1 cellular context compared by ENCODE assay signal in genomic region chr12:113965951-113966797, GRCh38.
TF ChIP-seq lines count a peak whose summit lies in the region.

A gene with protein sequence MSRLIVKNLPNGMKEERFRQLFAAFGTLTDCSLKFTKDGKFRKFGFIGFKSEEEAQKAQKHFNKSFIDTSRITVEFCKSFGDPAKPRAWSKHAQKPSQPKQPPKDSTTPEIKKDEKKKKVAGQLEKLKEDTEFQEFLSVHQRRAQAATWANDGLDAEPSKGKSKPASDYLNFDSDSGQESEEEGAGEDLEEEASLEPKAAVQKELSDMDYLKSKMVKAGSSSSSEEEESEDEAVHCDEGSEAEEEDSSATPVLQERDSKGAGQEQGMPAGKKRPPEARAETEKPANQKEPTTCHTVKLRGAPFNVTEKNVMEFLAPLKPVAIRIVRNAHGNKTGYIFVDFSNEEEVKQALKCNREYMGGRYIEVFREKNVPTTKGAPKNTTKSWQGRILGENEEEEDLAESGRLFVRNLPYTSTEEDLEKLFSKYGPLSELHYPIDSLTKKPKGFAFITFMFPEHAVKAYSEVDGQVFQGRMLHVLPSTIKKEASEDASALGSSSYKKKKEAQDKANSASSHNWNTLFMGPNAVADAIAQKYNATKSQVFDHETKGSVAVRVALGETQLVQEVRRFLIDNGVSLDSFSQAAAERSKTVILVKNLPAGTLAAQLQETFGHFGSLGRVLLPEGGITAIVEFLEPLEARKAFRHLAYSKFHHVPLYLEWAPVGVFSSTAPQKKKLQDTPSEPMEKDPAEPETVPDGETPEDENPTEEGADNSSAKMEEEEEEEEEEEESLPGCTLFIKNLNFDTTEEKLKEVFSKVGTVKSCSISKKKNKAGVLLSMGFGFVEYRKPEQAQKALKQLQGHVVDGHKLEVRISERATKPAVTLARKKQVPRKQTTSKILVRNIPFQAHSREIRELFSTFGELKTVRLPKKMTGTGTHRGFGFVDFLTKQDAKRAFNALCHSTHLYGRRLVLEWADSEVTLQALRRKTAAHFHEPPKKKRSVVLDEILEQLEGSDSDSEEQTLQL (minus strand): TSS chr12:113966325. CDS start chr12:113966227, 98 bp downstream.

TF ChIP-seq in K562, 482 proteins besides CTCF, POLR2A, EP300 and RAD21 (continued from another document and continues in another):
- TF ChIP-seq, protein P1, sequence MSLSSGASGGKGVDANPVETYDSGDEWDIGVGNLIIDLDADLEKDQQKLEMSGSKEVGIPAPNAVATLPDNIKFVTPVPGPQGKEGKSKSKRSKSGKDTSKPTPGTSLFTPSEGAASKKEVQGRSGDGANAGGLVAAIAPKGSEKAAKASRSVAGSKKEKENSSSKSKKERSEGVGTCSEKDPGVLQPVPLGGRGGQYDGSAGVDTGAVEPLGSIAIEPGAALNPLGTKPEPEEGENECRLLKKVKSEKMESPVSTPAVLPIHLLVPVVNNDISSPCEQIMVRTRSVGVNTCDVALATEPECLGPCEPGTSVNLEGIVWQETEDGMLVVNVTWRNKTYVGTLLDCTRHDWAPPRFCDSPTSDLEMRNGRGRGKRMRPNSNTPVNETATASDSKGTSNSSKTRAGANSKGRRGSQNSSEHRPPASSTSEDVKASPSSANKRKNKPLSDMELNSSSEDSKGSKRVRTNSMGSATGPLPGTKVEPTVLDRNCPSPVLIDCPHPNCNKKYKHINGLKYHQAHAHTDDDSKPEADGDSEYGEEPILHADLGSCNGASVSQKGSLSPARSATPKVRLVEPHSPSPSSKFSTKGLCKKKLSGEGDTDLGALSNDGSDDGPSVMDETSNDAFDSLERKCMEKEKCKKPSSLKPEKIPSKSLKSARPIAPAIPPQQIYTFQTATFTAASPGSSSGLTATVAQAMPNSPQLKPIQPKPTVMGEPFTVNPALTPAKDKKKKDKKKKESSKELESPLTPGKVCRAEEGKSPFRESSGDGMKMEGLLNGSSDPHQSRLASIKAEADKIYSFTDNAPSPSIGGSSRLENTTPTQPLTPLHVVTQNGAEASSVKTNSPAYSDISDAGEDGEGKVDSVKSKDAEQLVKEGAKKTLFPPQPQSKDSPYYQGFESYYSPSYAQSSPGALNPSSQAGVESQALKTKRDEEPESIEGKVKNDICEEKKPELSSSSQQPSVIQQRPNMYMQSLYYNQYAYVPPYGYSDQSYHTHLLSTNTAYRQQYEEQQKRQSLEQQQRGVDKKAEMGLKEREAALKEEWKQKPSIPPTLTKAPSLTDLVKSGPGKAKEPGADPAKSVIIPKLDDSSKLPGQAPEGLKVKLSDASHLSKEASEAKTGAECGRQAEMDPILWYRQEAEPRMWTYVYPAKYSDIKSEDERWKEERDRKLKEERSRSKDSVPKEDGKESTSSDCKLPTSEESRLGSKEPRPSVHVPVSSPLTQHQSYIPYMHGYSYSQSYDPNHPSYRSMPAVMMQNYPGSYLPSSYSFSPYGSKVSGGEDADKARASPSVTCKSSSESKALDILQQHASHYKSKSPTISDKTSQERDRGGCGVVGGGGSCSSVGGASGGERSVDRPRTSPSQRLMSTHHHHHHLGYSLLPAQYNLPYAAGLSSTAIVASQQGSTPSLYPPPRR (CRISPR knock-in tag; IDR thresholded peaks at IDR 0.05; ENCODE audit: borderline replicate concordance) = no peak
- TF ChIP-seq NR2C2 (CRISPR knock-in tag; IDR thresholded peaks at IDR 0.05) = peak; percentile 55; the same call in 1 of the 2 replicates
- peak; percentile 98 for TF ChIP-seq NR2C2 (tag; IDR thresholded peaks at IDR 0.05)
- TF ChIP-seq ZFX (CRISPR knock-in tag; IDR thresholded peaks at IDR 0.05) = peak; percentile 34
- TF ChIP-seq WHSC1 (IDR thresholded peaks at IDR 0.05; ENCODE audit: low read length) = no peak
- TF ChIP-seq ATF1 (CRISPR knock-in tag; IDR thresholded peaks at IDR 0.05) = no peak
- TF ChIP-seq ATF1 (tag; IDR thresholded peaks at IDR 0.05) = peak; percentile 77
- peak; percentile 67 for TF ChIP-seq CXXC5 (CRISPR knock-in tag; IDR thresholded peaks at IDR 0.05)
- peak; percentile 84 for TF ChIP-seq GABPA (tag; conservative IDR thresholded peaks at IDR 0.05; ENCODE audit: low read depth)
- no peak for TF ChIP-seq SAFB2 (IDR thresholded peaks at IDR 0.05; ENCODE audit: borderline replicate concordance, low read depth, low read length, severe bottlenecking)
- no peak for TF ChIP-seq ZNF184 (CRISPR knock-in tag; IDR thresholded peaks at IDR 0.05)
- 0 out of 2 replicates have a peak, but pooled peaks have one; percentile 52 for TF ChIP-seq E2F1 (CRISPR knock-in tag; IDR thresholded peaks at IDR 0.05)
- TF ChIP-seq, protein P2, sequence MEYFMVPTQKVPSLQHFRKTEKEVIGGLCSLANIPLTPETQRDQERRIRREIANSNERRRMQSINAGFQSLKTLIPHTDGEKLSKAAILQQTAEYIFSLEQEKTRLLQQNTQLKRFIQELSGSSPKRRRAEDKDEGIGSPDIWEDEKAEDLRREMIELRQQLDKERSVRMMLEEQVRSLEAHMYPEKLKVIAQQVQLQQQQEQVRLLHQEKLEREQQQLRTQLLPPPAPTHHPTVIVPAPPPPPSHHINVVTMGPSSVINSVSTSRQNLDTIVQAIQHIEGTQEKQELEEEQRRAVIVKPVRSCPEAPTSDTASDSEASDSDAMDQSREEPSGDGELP (CRISPR knock-in tag; IDR thresholded peaks at IDR 0.05; ENCODE audit: borderline replicate concordance) = peak; percentile 53; the same call in 1 of the 2 replicates
- TF ChIP-seq TBL1XR1 (IDR thresholded peaks at IDR 0.05; ENCODE audit: low read length in 2 of 2) = peak in 1 of 2 experiments; percentile 40; a peak in 1 of 4 replicates
- no peak for TF ChIP-seq NCOR1 (IDR thresholded peaks at IDR 0.05)
- peak; percentile 68 for TF ChIP-seq KDM5B (IDR thresholded peaks at IDR 0.05; ENCODE audit: insufficient replicate concordance, low read depth, low read length)
- peak; percentile 80 for TF ChIP-seq SMARCE1 (IDR thresholded peaks at IDR 0.05)
- TF ChIP-seq, protein P3, sequence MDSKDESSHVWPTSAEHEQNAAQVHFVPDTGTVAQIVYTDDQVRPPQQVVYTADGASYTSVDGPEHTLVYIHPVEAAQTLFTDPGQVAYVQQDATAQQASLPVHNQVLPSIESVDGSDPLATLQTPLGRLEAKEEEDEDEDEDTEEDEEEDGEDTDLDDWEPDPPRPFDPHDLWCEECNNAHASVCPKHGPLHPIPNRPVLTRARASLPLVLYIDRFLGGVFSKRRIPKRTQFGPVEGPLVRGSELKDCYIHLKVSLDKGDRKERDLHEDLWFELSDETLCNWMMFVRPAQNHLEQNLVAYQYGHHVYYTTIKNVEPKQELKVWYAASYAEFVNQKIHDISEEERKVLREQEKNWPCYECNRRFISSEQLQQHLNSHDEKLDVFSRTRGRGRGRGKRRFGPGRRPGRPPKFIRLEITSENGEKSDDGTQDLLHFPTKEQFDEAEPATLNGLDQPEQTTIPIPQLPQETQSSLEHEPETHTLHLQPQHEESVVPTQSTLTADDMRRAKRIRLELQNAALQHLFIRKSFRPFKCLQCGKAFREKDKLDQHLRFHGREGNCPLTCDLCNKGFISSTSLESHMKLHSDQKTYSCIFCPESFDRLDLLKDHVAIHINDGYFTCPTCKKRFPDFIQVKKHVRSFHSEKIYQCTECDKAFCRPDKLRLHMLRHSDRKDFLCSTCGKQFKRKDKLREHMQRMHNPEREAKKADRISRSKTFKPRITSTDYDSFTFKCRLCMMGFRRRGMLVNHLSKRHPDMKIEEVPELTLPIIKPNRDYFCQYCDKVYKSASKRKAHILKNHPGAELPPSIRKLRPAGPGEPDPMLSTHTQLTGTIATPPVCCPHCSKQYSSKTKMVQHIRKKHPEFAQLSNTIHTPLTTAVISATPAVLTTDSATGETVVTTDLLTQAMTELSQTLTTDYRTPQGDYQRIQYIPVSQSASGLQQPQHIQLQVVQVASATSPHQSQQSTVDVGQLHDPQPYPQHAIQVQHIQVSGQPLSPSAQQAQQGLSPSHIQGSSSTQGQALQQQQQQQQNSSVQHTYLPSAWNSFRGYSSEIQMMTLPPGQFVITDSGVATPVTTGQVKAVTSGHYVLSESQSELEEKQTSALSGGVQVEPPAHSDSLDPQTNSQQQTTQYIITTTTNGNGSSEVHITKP (IDR thresholded peaks at IDR 0.05; ENCODE audit: partially characterized antibody) = peak; percentile 35
- no peak for TF ChIP-seq ZNF589 (CRISPR knock-in tag; IDR thresholded peaks at IDR 0.05; ENCODE audit: low read depth)
- TF ChIP-seq, protein P4, sequence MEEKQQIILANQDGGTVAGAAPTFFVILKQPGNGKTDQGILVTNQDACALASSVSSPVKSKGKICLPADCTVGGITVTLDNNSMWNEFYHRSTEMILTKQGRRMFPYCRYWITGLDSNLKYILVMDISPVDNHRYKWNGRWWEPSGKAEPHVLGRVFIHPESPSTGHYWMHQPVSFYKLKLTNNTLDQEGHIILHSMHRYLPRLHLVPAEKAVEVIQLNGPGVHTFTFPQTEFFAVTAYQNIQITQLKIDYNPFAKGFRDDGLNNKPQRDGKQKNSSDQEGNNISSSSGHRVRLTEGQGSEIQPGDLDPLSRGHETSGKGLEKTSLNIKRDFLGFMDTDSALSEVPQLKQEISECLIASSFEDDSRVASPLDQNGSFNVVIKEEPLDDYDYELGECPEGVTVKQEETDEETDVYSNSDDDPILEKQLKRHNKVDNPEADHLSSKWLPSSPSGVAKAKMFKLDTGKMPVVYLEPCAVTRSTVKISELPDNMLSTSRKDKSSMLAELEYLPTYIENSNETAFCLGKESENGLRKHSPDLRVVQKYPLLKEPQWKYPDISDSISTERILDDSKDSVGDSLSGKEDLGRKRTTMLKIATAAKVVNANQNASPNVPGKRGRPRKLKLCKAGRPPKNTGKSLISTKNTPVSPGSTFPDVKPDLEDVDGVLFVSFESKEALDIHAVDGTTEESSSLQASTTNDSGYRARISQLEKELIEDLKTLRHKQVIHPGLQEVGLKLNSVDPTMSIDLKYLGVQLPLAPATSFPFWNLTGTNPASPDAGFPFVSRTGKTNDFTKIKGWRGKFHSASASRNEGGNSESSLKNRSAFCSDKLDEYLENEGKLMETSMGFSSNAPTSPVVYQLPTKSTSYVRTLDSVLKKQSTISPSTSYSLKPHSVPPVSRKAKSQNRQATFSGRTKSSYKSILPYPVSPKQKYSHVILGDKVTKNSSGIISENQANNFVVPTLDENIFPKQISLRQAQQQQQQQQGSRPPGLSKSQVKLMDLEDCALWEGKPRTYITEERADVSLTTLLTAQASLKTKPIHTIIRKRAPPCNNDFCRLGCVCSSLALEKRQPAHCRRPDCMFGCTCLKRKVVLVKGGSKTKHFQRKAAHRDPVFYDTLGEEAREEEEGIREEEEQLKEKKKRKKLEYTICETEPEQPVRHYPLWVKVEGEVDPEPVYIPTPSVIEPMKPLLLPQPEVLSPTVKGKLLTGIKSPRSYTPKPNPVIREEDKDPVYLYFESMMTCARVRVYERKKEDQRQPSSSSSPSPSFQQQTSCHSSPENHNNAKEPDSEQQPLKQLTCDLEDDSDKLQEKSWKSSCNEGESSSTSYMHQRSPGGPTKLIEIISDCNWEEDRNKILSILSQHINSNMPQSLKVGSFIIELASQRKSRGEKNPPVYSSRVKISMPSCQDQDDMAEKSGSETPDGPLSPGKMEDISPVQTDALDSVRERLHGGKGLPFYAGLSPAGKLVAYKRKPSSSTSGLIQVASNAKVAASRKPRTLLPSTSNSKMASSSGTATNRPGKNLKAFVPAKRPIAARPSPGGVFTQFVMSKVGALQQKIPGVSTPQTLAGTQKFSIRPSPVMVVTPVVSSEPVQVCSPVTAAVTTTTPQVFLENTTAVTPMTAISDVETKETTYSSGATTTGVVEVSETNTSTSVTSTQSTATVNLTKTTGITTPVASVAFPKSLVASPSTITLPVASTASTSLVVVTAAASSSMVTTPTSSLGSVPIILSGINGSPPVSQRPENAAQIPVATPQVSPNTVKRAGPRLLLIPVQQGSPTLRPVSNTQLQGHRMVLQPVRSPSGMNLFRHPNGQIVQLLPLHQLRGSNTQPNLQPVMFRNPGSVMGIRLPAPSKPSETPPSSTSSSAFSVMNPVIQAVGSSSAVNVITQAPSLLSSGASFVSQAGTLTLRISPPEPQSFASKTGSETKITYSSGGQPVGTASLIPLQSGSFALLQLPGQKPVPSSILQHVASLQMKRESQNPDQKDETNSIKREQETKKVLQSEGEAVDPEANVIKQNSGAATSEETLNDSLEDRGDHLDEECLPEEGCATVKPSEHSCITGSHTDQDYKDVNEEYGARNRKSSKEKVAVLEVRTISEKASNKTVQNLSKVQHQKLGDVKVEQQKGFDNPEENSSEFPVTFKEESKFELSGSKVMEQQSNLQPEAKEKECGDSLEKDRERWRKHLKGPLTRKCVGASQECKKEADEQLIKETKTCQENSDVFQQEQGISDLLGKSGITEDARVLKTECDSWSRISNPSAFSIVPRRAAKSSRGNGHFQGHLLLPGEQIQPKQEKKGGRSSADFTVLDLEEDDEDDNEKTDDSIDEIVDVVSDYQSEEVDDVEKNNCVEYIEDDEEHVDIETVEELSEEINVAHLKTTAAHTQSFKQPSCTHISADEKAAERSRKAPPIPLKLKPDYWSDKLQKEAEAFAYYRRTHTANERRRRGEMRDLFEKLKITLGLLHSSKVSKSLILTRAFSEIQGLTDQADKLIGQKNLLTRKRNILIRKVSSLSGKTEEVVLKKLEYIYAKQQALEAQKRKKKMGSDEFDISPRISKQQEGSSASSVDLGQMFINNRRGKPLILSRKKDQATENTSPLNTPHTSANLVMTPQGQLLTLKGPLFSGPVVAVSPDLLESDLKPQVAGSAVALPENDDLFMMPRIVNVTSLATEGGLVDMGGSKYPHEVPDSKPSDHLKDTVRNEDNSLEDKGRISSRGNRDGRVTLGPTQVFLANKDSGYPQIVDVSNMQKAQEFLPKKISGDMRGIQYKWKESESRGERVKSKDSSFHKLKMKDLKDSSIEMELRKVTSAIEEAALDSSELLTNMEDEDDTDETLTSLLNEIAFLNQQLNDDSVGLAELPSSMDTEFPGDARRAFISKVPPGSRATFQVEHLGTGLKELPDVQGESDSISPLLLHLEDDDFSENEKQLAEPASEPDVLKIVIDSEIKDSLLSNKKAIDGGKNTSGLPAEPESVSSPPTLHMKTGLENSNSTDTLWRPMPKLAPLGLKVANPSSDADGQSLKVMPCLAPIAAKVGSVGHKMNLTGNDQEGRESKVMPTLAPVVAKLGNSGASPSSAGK (IDR thresholded peaks at IDR 0.05) = peak; percentile 74
- TF ChIP-seq THRB (CRISPR knock-in tag; conservative IDR thresholded peaks at IDR 0.05) = no peak
- TF ChIP-seq ARID1B (IDR thresholded peaks at IDR 0.05) = peak; percentile 21; the same call in 1 of the 2 replicates
